In genomic region chr15:63308947-63309346, GRCh38 we compare ENCODE assay signal across 21 cellular contexts. TPM values are rescaled to one million over a fixed set of nuclear protein-coding genes. Genes with fewer than 3 reads are reported as not detected.
DNase-seq lines count a peak whose midpoint lies in the region; ATAC-seq and TF ChIP-seq lines count a peak whose summit lies in the region.
"Had no signal": no experiment of that assay in that cellular context is flagged by ENCODE, and none has a peak within 500 bp of the region (broad histone marks: within the 10 kb centered on the region; RNA-seq: fewer than 3 reads in every experiment).

No MANE protein-coding gene starts in this region.

- ATAC-seq in RWPE2 (ENCODE audit: low read depth) (peak; percentile 58; the same call in 1 of the 3 replicates), left colon (peak; percentile 86), HG03139 (IDR thresholded peaks at IDR 0.05; ENCODE audit: unreplicated experiment) (no peak)
- ATAC-seq: Right ventricle myocardium inferior had no signal

- no peak overlapping the region for H3K27ac ChIP-seq in RWPE2 (ENCODE audit: poor library complexity, severe bottlenecking)
- H3K27ac ChIP-seq: GM23248, HL-60, SJSA1 had no signal

- no peaks in the 10 kb centered on the region for H3K27me3 ChIP-seq in RWPE2 (ENCODE audit: insufficient read depth, poor library complexity, severe bottlenecking)
- H3K27me3 ChIP-seq: SJSA1 had no signal

- H3K27me3 Mint-ChIP-seq in endothelial cell (ENCODE audit: unreplicated experiment): no peaks in the 10 kb centered on the region
- H3K27me3 Mint-ChIP-seq: CD4-positive, CD25-positive, alpha-beta regulatory T cell had no signal

- no peak overlapping the region for H3K4me3 ChIP-seq in RWPE2 (ENCODE audit: severe bottlenecking)
- H3K4me3 ChIP-seq: GM23248, SJSA1 had no signal

- in situ Hi-C loops in GM13976 (cut with MboI; ENCODE audit: low sequenced_read_pairs, unreplicated experiment): no loop called here

- H3K27ac Mint-ChIP-seq in endothelial cell (ENCODE audit: unreplicated experiment): peak overlapping the region; percentile 20
- H3K27ac Mint-ChIP-seq: CD4-positive, CD25-positive, alpha-beta regulatory T cell had no signal

- H3K9me3 Mint-ChIP-seq in endothelial cell (ENCODE audit: unreplicated experiment): no peaks in the 10 kb centered on the region
- H3K9me3 Mint-ChIP-seq: H9 had no signal

- no peak for DNase-seq in RWPE2 (ENCODE audit: low spot score)
- DNase-seq in endothelial cell (ENCODE audit: low spot score): no peak
- no peak for DNase-seq in left colon
- DNase-seq in NCI-H2171 treated with DMSO at 0.1 percent for 48 hours (lab: John Stamatoyannopoulos, UW): no peak
- no peak for DNase-seq in GM13976 (ENCODE audit: low spot score)
- DNase-seq in kidney tubule cell (ENCODE audit: low spot score): no peak
- DNase-seq: BE2C; CD4-positive, CD25-positive, alpha-beta regulatory T cell; DMS79; GM23248; H9; KG1; NCI-H1105; NCI-H146; NCI-H2029; NCI-H226; NCI-H524 had no signal

- H3K9me3 ChIP-seq in RWPE2 (ENCODE audit: severe bottlenecking): no peaks in the 10 kb centered on the region
- H3K9me3 ChIP-seq: BE2C, SJSA1 had no signal

- no peaks in the 10 kb centered on the region for H3K36me3 ChIP-seq in RWPE2 (ENCODE audit: low read depth)
- H3K36me3 ChIP-seq: BE2C had no signal

- H3K4me3 Mint-ChIP-seq in endothelial cell (ENCODE audit: unreplicated experiment): no peak overlapping the region
- H3K4me3 Mint-ChIP-seq: CD4-positive, CD25-positive, alpha-beta regulatory T cell; H9 had no signal

- H3K36me3 Mint-ChIP-seq in endothelial cell (ENCODE audit: low read depth, unreplicated experiment): peaks cover 5% of the 10 kb centered on the region

- intact Hi-C loops in left colon (cut with DNase I, micrococcal nuclease): no loop called here

- TF ChIP-seq CTCF in RWPE2 (IDR thresholded peaks at IDR 0.05; ENCODE audit: poor library complexity, severe bottlenecking) (no peak), endothelial cell (IDR thresholded peaks at IDR 0.05; ENCODE audit: unreplicated experiment) (no peak), GM13976 (IDR thresholded peaks at IDR 0.05; ENCODE audit: borderline replicate concordance, control extremely low read depth, extremely low read depth, insufficient read depth, missing control alignments) (no peak)

- peaks cover 9% of the 10 kb centered on the region for H3K4me1 Mint-ChIP-seq in endothelial cell (ENCODE audit: unreplicated experiment)

- no peaks in the 10 kb centered on the region for H3K4me1 ChIP-seq in RWPE2 (ENCODE audit: insufficient read depth, poor library complexity, severe bottlenecking)
- H3K4me1 ChIP-seq: BE2C, SJSA1 had no signal

RNA-seq across cellular contexts. Expression of gene APH1B, which starts 31.5 kb away (rescaled TPM):
- 26.3 TPM for total RNA-seq in endothelial cell (ENCODE audit: unreplicated experiment)
- 1 to 10 TPM; 6.1 to 9.1 TPM for total RNA-seq in left colon
